Comparison of ENCODE assay signal across 8 cellular contexts in the genomic region with DNA sequence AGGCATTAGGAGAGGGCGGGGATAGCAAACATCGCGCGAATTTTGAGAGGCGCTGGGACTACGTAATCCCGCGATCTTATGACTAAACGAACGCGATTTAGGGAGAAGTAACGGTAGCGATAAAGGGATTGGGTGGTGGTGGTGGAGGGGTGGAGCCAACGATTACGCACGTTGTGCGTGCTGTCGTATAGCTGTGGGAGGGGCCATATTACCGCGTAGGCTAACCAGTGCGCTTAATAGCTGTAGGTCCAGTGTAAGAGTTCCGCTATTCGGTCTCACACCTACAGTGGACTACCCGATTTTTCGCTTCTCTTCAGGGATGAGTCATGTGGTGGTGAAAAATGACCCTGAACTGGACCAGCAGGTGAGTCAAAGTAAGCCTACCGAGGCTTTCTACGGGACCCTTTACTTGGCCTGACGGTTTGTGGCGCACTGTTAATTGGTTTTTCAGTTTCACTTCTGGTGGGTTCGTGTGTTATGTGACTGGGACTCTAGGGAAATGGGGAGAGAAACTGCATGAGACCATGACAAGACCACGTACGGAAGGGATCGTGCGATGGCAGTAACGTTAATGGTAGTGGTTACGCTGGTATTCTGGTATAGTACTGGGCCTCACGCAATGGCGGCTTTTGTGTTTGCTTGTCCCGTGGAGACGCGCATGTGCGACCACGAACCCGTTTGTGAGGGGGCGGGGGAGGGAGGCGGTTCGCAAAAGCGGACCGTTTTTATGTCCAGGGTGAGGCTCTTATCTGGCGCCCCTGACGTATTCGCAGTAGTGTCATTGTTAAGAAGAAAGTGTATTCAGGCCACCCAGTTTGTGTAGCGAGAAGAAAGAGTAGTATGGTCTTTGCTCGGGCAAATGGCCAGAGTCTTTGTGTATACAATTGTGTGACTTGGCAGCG. TPM values are rescaled to one million over a fixed set of nuclear protein-coding genes. Genes with fewer than 3 reads are reported as not detected.
DNase-seq lines count a peak whose midpoint lies in the region; ATAC-seq and TF ChIP-seq lines count a peak whose summit lies in the region.

A gene (plus strand): TSS at position 251 of the 902 bp plus-strand sequence. CDS start 69 bp downstream, at position 320.

- H3K4me2 ChIP-seq in SK-N-SH, result no peak within 1 kb of the TSS

- no peaks in the 10 kb centered on the region for H4K20me1 ChIP-seq in SK-N-SH (ENCODE audit: insufficient read depth)

- H3K79me2 ChIP-seq in SK-N-SH (ENCODE audit: insufficient read depth), result no peaks in the 10 kb centered on the region

- H3K36me3 Mint-ChIP-seq in activated naive CD4-positive, alpha-beta T cell treated with anti-CD3 and anti-CD28 coated beads, Interleukin-2, amount 50 U/mL, for 72 hours, result peaks cover 22 to 34% of the 10 kb centered on the region in 2 donors

- POLR2A ChIA-PET in SK-N-SH (lab: Yijun Ruan, JAX), result no interaction called here

- H3K36me3 ChIP-seq in SK-N-SH (replicated peaks in 1 of 2; ENCODE audit: control insufficient read depth in 1 of 2, insufficient read depth in 2 of 2, low read length in 1 of 2), result no peaks in the 10 kb centered on the region

- peak; percentile 21 to 62 (median 55) for DNase-seq in activated CD4-positive, CD25-positive, alpha-beta regulatory T cell (lab: John Stamatoyannopoulos, UW)
- DNase-seq in activated CD4-positive, CD25-positive, alpha-beta regulatory T cell treated with anti-CD3 and anti-CD28 coated beads, Interleukin-2, amount 50 U/mL, for 72 hours, result no peak
- DNase-seq in NCI-H2196 treated with DMSO at 0.1 percent for 48 hours (lab: John Stamatoyannopoulos, UW; ENCODE audit: unreplicated experiment) (peak; percentile 91), left lobe of liver (ENCODE audit: low spot score) (peak; percentile 83), SK-N-SH (no peak)
- peak; percentile 68 to 87 for DNase-seq in activated naive CD4-positive, alpha-beta T cell treated with anti-CD3 and anti-CD28 coated beads, Interleukin-2, amount 50 U/mL, for 72 hours (ENCODE audit: low spot score in 2 of 2)
- DNase-seq in stimulated activated naive CD8-positive, alpha-beta T cell treated with anti-CD3 and anti-CD28 coated beads, Interleukin-15, Interleukin-2, amounts not matched to agents 100 U/mL and 50 U/mL, for 24 hours, result peak; percentile 80

- TF ChIP-seq CTCF in SK-N-SH (IDR thresholded peaks at IDR 0.05), result no peak

- CTCF ChIA-PET in SK-N-SH (lab: Yijun Ruan, JAX), result no interaction called here

- H3K27me3 ChIP-seq in SK-N-SH (ENCODE audit: insufficient read depth), result no peaks in the 10 kb centered on the region

- no CpG with 5 or more reads among the region's 55 CpGs for WGBS in SK-N-SH (ENCODE audit: low lambda C conversion rate)

- H3K4me1 ChIP-seq in SK-N-SH (ENCODE audit: control insufficient read depth in 1 of 2, insufficient read depth in 2 of 2, low read depth in 1 of 2, low read length in 1 of 2), result no peaks in the 10 kb centered on the region

- peak within 1 kb of the TSS; percentile 100 for H3K27ac Mint-ChIP-seq in activated naive CD4-positive, alpha-beta T cell treated with anti-CD3 and anti-CD28 coated beads, Interleukin-2, amount 50 U/mL, for 72 hours

- no peak within 1 kb of the TSS for H3K27ac ChIP-seq in SK-N-SH (ENCODE audit: low read depth in 2 of 2, low read length in 1 of 2)

- H3K4me3 ChIP-seq in SK-N-SH (ENCODE audit: low read depth in 2 of 2, low read length in 1 of 2), result no peak within 1 kb of the TSS

- no peaks in the 10 kb centered on the region for H3F3A ChIP-seq in SK-N-SH (replicated peaks; ENCODE audit: insufficient read depth)

- no peak within 1 kb of the TSS for H2AFZ ChIP-seq in SK-N-SH (ENCODE audit: low read depth)

- ATAC-seq in activated naive CD4-positive, alpha-beta T cell treated with anti-CD3 and anti-CD28 coated beads, Interleukin-2, amount 50 U/mL, for 72 hours, result peak; percentile 92 to 95
- peak; percentile 96 for ATAC-seq in left lobe of liver
- ATAC-seq in stimulated activated naive CD8-positive, alpha-beta T cell treated with anti-CD3 and anti-CD28 coated beads, Interleukin-15, Interleukin-2, amounts not matched to agents 100 U/mL and 50 U/mL, for 24 hours, result peak; percentile 97
- ATAC-seq in HG03342 (IDR thresholded peaks at IDR 0.05; ENCODE audit: unreplicated experiment), result no peak

- TF ChIP-seq RAD21 in SK-N-SH (IDR thresholded peaks at IDR 0.05; ENCODE audit: low read length), result no peak

- H3K9me2 ChIP-seq in SK-N-SH, result no peaks in the 10 kb centered on the region

- no peak within 1 kb of the TSS for H3K9ac ChIP-seq in SK-N-SH

- no peak for TF ChIP-seq EP300 in SK-N-SH (IDR thresholded peaks at IDR 0.05; ENCODE audit: borderline replicate concordance in 1 of 2, low read depth in 1 of 2, low read length in 1 of 2)

- no peaks in the 10 kb centered on the region for H3K9me3 Mint-ChIP-seq in activated naive CD4-positive, alpha-beta T cell treated with anti-CD3 and anti-CD28 coated beads, Interleukin-2, amount 50 U/mL, for 72 hours

- H3K9me3 ChIP-seq in SK-N-SH, result no peaks in the 10 kb centered on the region

TF ChIP-seq in SK-N-SH, 30 proteins besides CTCF, POLR2A, EP300 and RAD21 (continues in another document):
- TF ChIP-seq RFX5 (IDR thresholded peaks at IDR 0.05; ENCODE audit: low read length) (no peak), GATA2 (CRISPR knock-in tag; IDR thresholded peaks at IDR 0.05) (no peak), POLR2AphosphoS5 (IDR thresholded peaks at IDR 0.05; ENCODE audit: low read depth, low read length) (no peak), TAF1 (IDR thresholded peaks at IDR 0.05; ENCODE audit: borderline replicate concordance, low read depth, low read length) (no peak), NFIC (IDR thresholded peaks at IDR 0.05; ENCODE audit: borderline replicate concordance) (no peak), NRF1 (IDR thresholded peaks at IDR 0.05; ENCODE audit: low read depth, low read length) (no peak), YY1 (IDR thresholded peaks at IDR 0.05; ENCODE audit: low read depth) (no peak), JUND (IDR thresholded peaks at IDR 0.05) (no peak), FOSL2 (IDR thresholded peaks at IDR 0.05; ENCODE audit: borderline replicate concordance, low read depth) (no peak), RCOR1 (IDR thresholded peaks at IDR 0.05; ENCODE audit: low read length) (no peak), GABPA (IDR thresholded peaks at IDR 0.05; ENCODE audit: low read depth) (no peak), EZH2phosphoT487 (IDR thresholded peaks at IDR 0.05; ENCODE audit: borderline replicate concordance, low read depth) (no peak), TCF12 (IDR thresholded peaks at IDR 0.05) (no peak)
- TF ChIP-seq, protein P1, sequence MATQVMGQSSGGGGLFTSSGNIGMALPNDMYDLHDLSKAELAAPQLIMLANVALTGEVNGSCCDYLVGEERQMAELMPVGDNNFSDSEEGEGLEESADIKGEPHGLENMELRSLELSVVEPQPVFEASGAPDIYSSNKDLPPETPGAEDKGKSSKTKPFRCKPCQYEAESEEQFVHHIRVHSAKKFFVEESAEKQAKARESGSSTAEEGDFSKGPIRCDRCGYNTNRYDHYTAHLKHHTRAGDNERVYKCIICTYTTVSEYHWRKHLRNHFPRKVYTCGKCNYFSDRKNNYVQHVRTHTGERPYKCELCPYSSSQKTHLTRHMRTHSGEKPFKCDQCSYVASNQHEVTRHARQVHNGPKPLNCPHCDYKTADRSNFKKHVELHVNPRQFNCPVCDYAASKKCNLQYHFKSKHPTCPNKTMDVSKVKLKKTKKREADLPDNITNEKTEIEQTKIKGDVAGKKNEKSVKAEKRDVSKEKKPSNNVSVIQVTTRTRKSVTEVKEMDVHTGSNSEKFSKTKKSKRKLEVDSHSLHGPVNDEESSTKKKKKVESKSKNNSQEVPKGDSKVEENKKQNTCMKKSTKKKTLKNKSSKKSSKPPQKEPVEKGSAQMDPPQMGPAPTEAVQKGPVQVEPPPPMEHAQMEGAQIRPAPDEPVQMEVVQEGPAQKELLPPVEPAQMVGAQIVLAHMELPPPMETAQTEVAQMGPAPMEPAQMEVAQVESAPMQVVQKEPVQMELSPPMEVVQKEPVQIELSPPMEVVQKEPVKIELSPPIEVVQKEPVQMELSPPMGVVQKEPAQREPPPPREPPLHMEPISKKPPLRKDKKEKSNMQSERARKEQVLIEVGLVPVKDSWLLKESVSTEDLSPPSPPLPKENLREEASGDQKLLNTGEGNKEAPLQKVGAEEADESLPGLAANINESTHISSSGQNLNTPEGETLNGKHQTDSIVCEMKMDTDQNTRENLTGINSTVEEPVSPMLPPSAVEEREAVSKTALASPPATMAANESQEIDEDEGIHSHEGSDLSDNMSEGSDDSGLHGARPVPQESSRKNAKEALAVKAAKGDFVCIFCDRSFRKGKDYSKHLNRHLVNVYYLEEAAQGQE (IDR thresholded peaks at IDR 0.05; ENCODE audit: low read depth, low read length), result no peak
- TF ChIP-seq, protein P2, sequence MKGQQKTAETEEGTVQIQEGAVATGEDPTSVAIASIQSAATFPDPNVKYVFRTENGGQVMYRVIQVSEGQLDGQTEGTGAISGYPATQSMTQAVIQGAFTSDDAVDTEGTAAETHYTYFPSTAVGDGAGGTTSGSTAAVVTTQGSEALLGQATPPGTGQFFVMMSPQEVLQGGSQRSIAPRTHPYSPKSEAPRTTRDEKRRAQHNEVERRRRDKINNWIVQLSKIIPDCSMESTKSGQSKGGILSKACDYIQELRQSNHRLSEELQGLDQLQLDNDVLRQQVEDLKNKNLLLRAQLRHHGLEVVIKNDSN (IDR thresholded peaks at IDR 0.05; ENCODE audit: borderline replicate concordance, low read depth), result no peak
- TF ChIP-seq, protein P3, sequence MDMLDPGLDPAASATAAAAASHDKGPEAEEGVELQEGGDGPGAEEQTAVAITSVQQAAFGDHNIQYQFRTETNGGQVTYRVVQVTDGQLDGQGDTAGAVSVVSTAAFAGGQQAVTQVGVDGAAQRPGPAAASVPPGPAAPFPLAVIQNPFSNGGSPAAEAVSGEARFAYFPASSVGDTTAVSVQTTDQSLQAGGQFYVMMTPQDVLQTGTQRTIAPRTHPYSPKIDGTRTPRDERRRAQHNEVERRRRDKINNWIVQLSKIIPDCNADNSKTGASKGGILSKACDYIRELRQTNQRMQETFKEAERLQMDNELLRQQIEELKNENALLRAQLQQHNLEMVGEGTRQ (IDR thresholded peaks at IDR 0.05; ENCODE audit: borderline replicate concordance, low read depth, low read length), result no peak
- TF ChIP-seq, protein P4, sequence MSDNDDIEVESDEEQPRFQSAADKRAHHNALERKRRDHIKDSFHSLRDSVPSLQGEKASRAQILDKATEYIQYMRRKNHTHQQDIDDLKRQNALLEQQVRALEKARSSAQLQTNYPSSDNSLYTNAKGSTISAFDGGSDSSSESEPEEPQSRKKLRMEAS (IDR thresholded peaks at IDR 0.05; ENCODE audit: low read depth), result no peak

RNA-seq across cellular contexts. Expression of the gene that starts here (rescaled TPM):
- total RNA-seq in activated naive CD4-positive, alpha-beta T cell treated with anti-CD3 and anti-CD28 coated beads, Interleukin-2, amount 50 U/mL, for 72 hours, result 100 to 1,000 TPM; 124 to 146 TPM
- 21.5 TPM for total RNA-seq in left lobe of liver
- not detected in 2 replicates for polyA plus RNA-seq in SK-N-SH (2012; rRNA removed)
- not detected in 2 replicates for polyA plus RNA-seq in SK-N-SH (2012; cell fraction: cytosol; rRNA removed)
- not detected in 2 replicates for polyA plus RNA-seq in SK-N-SH (2012; cell fraction: nucleus; rRNA removed)

Comparison
In these comparisons a context has a peak if more than half of its experiments do, and no peak if none do; other contexts are left out.
1. DNase-seq: peak in activated CD4-positive, CD25-positive, alpha-beta regulatory T cell (4 of 4), NCI-H2196 treated with DMSO at 0.1 percent for 48 hours (single experiment), activated naive CD4-positive, alpha-beta T cell treated with anti-CD3 and anti-CD28 coated beads, Interleukin-2, amount 50 U/mL, for 72 hours (2 of 2), left lobe of liver (single experiment) and stimulated activated naive CD8-positive, alpha-beta T cell treated with anti-CD3 and anti-CD28 coated beads, Interleukin-15, Interleukin-2, amounts not matched to agents 100 U/mL and 50 U/mL, for 24 hours (single experiment); none in activated CD4-positive, CD25-positive, alpha-beta regulatory T cell treated with anti-CD3 and anti-CD28 coated beads, Interleukin-2, amount 50 U/mL, for 72 hours (single experiment) and SK-N-SH (single experiment).